Comparison of ENCODE assay signal across 8 cellular contexts in genomic region chr4:25441519-25442117, GRCh38.
A peak's percentile ranks its signal among the peaks of the same experiment; 100 is the strongest.
DNase-seq lines count a peak whose midpoint lies in the region; ATAC-seq and TF ChIP-seq lines count a peak whose summit lies in the region.

No MANE protein-coding gene starts in this region.

- H3K27ac ChIP-seq in GM23338 (ENCODE audit: low read depth) (no peak overlapping the region), vagina (no peak overlapping the region)
- H3K27ac ChIP-seq in CD4-positive, alpha-beta memory T cell (ENCODE audit: low read depth, low read length): no peak overlapping the region

- DNase-seq in BJ (ENCODE audit: low read depth) (no peak), GM23338 (ENCODE audit: low spot score) (peak; percentile 86), NCI-H2196 (lab: John Stamatoyannopoulos, UW; ENCODE audit: unreplicated experiment) (peak; percentile 82), left ventricle myocardium superior (peak; percentile 59), skeletal muscle cell (ENCODE audit: low read depth) (peak; percentile 15), vagina (ENCODE audit: extremely low spot score in 2 of 2) (no peak)
- DNase-seq in CD4-positive, alpha-beta memory T cell: no peak

- no peak for TF ChIP-seq POLR2A in vagina (IDR thresholded peaks at IDR 0.05)

- H3K9me3 Mint-ChIP-seq in GM23338: peaks cover 2% of the 10 kb centered on the region; the same call in 1 of the 3 replicates
- peaks cover 4% of the 10 kb centered on the region for H3K9me3 Mint-ChIP-seq in activated T-helper 17 cell treated with anti-CD3 and anti-CD28 coated beads, Interleukin-2, amount 50 U/mL, for 72 hours
- peaks cover 0 to 13% (median 7%) of the 10 kb centered on the region in 8 donors for H3K9me3 Mint-ChIP-seq in CD4-positive, alpha-beta memory T cell

- no peaks in the 10 kb centered on the region for H3K36me3 Mint-ChIP-seq in GM23338 (ENCODE audit: low read depth)
- no peaks in the 10 kb centered on the region for H3K36me3 Mint-ChIP-seq in activated T-helper 17 cell treated with anti-CD3 and anti-CD28 coated beads, Interleukin-2, amount 50 U/mL, for 72 hours (ENCODE audit: low read depth)
- H3K36me3 Mint-ChIP-seq in CD4-positive, alpha-beta memory T cell: no peaks in the 10 kb centered on the region

- H3K4me1 ChIP-seq in GM23338 (ENCODE audit: insufficient read depth) (no peaks in the 10 kb centered on the region), vagina (no peaks in the 10 kb centered on the region)
- H3K4me1 ChIP-seq in CD4-positive, alpha-beta memory T cell (ENCODE audit: insufficient read depth, low read length): no peaks in the 10 kb centered on the region

- no peak overlapping the region for H3K27ac Mint-ChIP-seq in GM23338
- no peak overlapping the region for H3K27ac Mint-ChIP-seq in activated T-helper 17 cell treated with anti-CD3 and anti-CD28 coated beads, Interleukin-2, amount 50 U/mL, for 72 hours
- no peak overlapping the region for H3K27ac Mint-ChIP-seq in CD4-positive, alpha-beta memory T cell

- H3K4me3 ChIP-seq in BJ (ENCODE audit: low read depth, low read length) (no peak overlapping the region), GM23338 (no peak overlapping the region), skeletal muscle cell (ENCODE audit: low read depth, low read length) (no peak overlapping the region), vagina (no peak overlapping the region)
- no peak overlapping the region for H3K4me3 ChIP-seq in CD4-positive, alpha-beta memory T cell (ENCODE audit: low read length in 2 of 2)

- H3K4me2 ChIP-seq in GM23338: no peak overlapping the region

- H4K20me1 ChIP-seq in GM23338 (replicated peaks; ENCODE audit: insufficient read depth): no peaks in the 10 kb centered on the region

- H3K4me3 Mint-ChIP-seq in GM23338: no peak overlapping the region
- no peak overlapping the region for H3K4me3 Mint-ChIP-seq in activated T-helper 17 cell treated with anti-CD3 and anti-CD28 coated beads, Interleukin-2, amount 50 U/mL, for 72 hours
- no peak overlapping the region for H3K4me3 Mint-ChIP-seq in CD4-positive, alpha-beta memory T cell

- no peaks in the 10 kb centered on the region for H3F3A ChIP-seq in GM23338 (replicated peaks; ENCODE audit: low read depth)

- H3K36me3 ChIP-seq in BJ (ENCODE audit: control insufficient read depth, insufficient read depth, low read length) (no peaks in the 10 kb centered on the region), GM23338 (ENCODE audit: insufficient read depth) (no peaks in the 10 kb centered on the region), vagina (no peaks in the 10 kb centered on the region)
- no peaks in the 10 kb centered on the region for H3K36me3 ChIP-seq in CD4-positive, alpha-beta memory T cell (ENCODE audit: insufficient read depth, low read length)

- intact Hi-C loops in left ventricle myocardium superior (cut with micrococcal nuclease) (loop anchor here (5.0 kb wide), 1 partner anchor 326 kb away; no protein-coding TSS in a partner anchor), vagina (cut with DNase I) (no loop called here)
- intact Hi-C loops in CD4-positive, alpha-beta memory T cell (cut with micrococcal nuclease): no loop called here

- no peaks in the 10 kb centered on the region for H3K79me2 ChIP-seq in GM23338 (replicated peaks; ENCODE audit: insufficient read depth)

- H2AFZ ChIP-seq in GM23338: no peak overlapping the region

- POLR2A ChIA-PET in BJ (lab: Charles Lee): no interaction called here
- POLR2A ChIA-PET in CD4-positive, alpha-beta memory T cell (lab: Charles Lee; ENCODE audit: partially characterized antibody): no interaction called here

- peaks cover 15% of the 10 kb centered on the region for H3K4me1 Mint-ChIP-seq in GM23338
- H3K4me1 Mint-ChIP-seq in activated T-helper 17 cell treated with anti-CD3 and anti-CD28 coated beads, Interleukin-2, amount 50 U/mL, for 72 hours: no peaks in the 10 kb centered on the region
- H3K4me1 Mint-ChIP-seq in CD4-positive, alpha-beta memory T cell: no peaks in the 10 kb centered on the region

- H3K27me3 ChIP-seq in BJ (ENCODE audit: control insufficient read depth, insufficient read depth, low read length): no peaks in the 10 kb centered on the region; the same call in 1 of the 2 replicates
- H3K27me3 ChIP-seq in GM23338 (ENCODE audit: insufficient read depth): no peaks in the 10 kb centered on the region
- H3K27me3 ChIP-seq in CD4-positive, alpha-beta memory T cell (ENCODE audit: insufficient read depth, low read length): no peaks in the 10 kb centered on the region
- H3K27me3 ChIP-seq in vagina: no peaks in the 10 kb centered on the region

- no peaks in the 10 kb centered on the region for H3K9me3 ChIP-seq in CD4-positive, alpha-beta memory T cell (ENCODE audit: control insufficient read depth in 1 of 2, low read length in 2 of 2)
- no peaks in the 10 kb centered on the region for H3K9me3 ChIP-seq in vagina

- TF ChIP-seq CTCF in BJ (IDR thresholded peaks at IDR 0.05; ENCODE audit: insufficient read depth, low read depth, low read length): peak; percentile 91
- peak; percentile 78 to 92 for TF ChIP-seq CTCF in GM23338 (conservative IDR thresholded peaks at IDR 0.05; ENCODE audit: low read depth in 2 of 2)
- TF ChIP-seq CTCF in vagina (IDR thresholded peaks at IDR 0.05): no peak

- peaks cover 5% of the 10 kb centered on the region for H3K27me3 Mint-ChIP-seq in GM23338 (ENCODE audit: insufficient read depth, low read depth, poor library complexity)
- no peaks in the 10 kb centered on the region for H3K27me3 Mint-ChIP-seq in activated T-helper 17 cell treated with anti-CD3 and anti-CD28 coated beads, Interleukin-2, amount 50 U/mL, for 72 hours
- H3K27me3 Mint-ChIP-seq in CD4-positive, alpha-beta memory T cell: no peaks in the 10 kb centered on the region

- CTCF ChIA-PET in BJ (lab: Yijun Ruan, JAX): interaction anchor here (0.6 to 7.3 kb wide), 29 partner anchors 11 to 579 kb away, joined by 3 to 325 read pairs (median 4); partner anchors contain the start of gene SMIM20
- CTCF ChIA-PET in CD4-positive, alpha-beta memory T cell (lab: Charles Lee; ENCODE audit: partially characterized antibody): interaction anchor here (1.5 to 1.7 kb wide), 2 partner anchors 19 to 22 kb away, joined by 5 read pairs; no protein-coding TSS in a partner anchor

- H3K9me2 ChIP-seq in GM23338 (ENCODE audit: insufficient read depth): no peaks in the 10 kb centered on the region

- ATAC-seq in GM23338: peak; percentile 93
- ATAC-seq in activated T-helper 17 cell treated with anti-CD3 and anti-CD28 coated beads, Interleukin-2, amount 50 U/mL, for 72 hours (replicated peaks): peak; percentile 52
- ATAC-seq in left ventricle myocardium superior: peak; percentile 88

TF ChIP-seq in GM23338, 12 proteins besides CTCF, POLR2A, EP300 and RAD21 (continues in another document):
- TF ChIP-seq JUNB (IDR thresholded peaks at IDR 0.05; ENCODE audit: unreplicated experiment) (no peak), NANOG (IDR thresholded peaks at IDR 0.05; ENCODE audit: borderline replicate concordance) (no peak), ZNF331 (CRISPR knock-in tag; IDR thresholded peaks at IDR 0.05; ENCODE audit: low read depth) (no peak), REST (IDR thresholded peaks at IDR 0.05; ENCODE audit: unreplicated experiment) (no peak), EZH2 (IDR thresholded peaks at IDR 0.05; ENCODE audit: low read depth, unreplicated experiment) (no peak), ZNF114 (CRISPR knock-in tag; IDR thresholded peaks at IDR 0.05) (no peak), ETS1 (IDR thresholded peaks at IDR 0.05) (no peak), POLR2AphosphoS5 (IDR thresholded peaks at IDR 0.05; ENCODE audit: low read depth) (no peak), CREB1 (CRISPR knock-in tag; IDR thresholded peaks at IDR 0.05; ENCODE audit: low read depth) (no peak)

Comparison
In these comparisons a context has a peak if more than half of its experiments do, and no peak if none do; other contexts are left out.
1. DNase-seq: peak in GM23338 (single experiment), NCI-H2196 (single experiment), left ventricle myocardium superior (single experiment) and skeletal muscle cell (single experiment); none in BJ (single experiment), CD4-positive, alpha-beta memory T cell (0 of 5) and vagina (0 of 2).
2. CTCF ChIP-seq: peak in BJ (single experiment) and GM23338 (2 of 2); none in vagina (0 of 3).
3. Peak in every context shown above with its lines, with median percentiles within 50 percentile points of each other: ATAC-seq.